1 cellular context compared by ENCODE assay signal in the genomic region with DNA sequence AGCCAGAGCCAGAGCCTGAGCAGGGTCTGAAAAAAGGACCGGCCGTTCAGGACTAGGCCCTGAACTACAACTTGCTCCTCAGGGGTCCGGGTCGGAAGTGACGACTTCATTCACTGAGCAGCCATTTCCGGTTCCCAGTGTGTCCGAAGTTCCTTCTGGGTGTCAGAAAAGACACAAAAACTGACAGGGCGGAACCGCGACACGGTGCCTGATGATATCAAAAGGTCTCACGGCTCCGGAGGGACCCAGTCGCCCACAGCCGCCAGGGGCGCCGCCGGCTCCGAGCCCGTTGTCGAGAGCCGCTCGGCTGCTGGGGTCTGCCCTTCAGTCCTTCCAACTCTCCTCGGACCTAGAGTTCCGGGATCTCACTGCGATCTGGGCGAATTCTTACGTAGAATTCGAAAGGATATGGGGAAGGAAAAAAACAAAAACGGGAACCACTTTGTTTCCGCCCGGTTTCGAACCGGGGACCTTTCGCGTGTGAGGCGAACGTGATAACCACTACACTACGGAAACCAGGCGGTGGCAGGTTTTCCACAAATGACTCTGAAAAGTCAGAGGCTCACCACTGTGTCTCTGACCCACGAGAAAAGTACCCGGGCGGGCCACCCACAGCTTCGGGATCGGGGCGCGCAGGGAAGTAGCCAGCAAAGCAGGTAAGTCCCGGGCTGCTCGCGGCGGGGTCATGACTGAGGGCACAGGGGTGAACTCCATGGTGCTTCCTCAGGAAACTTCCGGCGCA.
TF ChIP-seq lines count a peak whose summit lies in the region.

No MANE protein-coding gene starts in this region.

TF ChIP-seq in K562, 482 proteins besides CTCF, POLR2A, EP300 and RAD21 (continued from another document and continues in another):
- peak; percentile 94; the same call in 1 of the 2 replicates for TF ChIP-seq NBN (IDR thresholded peaks at IDR 0.05; ENCODE audit: low read depth)
- TF ChIP-seq SNRNP70 (optimal IDR thresholded peaks at IDR 0.05; ENCODE audit: low read depth, low read length) = no peak
- TF ChIP-seq, protein P1, sequence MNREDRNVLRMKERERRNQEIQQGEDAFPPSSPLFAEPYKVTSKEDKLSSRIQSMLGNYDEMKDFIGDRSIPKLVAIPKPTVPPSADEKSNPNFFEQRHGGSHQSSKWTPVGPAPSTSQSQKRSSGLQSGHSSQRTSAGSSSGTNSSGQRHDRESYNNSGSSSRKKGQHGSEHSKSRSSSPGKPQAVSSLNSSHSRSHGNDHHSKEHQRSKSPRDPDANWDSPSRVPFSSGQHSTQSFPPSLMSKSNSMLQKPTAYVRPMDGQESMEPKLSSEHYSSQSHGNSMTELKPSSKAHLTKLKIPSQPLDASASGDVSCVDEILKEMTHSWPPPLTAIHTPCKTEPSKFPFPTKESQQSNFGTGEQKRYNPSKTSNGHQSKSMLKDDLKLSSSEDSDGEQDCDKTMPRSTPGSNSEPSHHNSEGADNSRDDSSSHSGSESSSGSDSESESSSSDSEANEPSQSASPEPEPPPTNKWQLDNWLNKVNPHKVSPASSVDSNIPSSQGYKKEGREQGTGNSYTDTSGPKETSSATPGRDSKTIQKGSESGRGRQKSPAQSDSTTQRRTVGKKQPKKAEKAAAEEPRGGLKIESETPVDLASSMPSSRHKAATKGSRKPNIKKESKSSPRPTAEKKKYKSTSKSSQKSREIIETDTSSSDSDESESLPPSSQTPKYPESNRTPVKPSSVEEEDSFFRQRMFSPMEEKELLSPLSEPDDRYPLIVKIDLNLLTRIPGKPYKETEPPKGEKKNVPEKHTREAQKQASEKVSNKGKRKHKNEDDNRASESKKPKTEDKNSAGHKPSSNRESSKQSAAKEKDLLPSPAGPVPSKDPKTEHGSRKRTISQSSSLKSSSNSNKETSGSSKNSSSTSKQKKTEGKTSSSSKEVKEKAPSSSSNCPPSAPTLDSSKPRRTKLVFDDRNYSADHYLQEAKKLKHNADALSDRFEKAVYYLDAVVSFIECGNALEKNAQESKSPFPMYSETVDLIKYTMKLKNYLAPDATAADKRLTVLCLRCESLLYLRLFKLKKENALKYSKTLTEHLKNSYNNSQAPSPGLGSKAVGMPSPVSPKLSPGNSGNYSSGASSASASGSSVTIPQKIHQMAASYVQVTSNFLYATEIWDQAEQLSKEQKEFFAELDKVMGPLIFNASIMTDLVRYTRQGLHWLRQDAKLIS (CRISPR knock-in tag; IDR thresholded peaks at IDR 0.05) = peak; percentile 44
- TF ChIP-seq, protein P2, sequence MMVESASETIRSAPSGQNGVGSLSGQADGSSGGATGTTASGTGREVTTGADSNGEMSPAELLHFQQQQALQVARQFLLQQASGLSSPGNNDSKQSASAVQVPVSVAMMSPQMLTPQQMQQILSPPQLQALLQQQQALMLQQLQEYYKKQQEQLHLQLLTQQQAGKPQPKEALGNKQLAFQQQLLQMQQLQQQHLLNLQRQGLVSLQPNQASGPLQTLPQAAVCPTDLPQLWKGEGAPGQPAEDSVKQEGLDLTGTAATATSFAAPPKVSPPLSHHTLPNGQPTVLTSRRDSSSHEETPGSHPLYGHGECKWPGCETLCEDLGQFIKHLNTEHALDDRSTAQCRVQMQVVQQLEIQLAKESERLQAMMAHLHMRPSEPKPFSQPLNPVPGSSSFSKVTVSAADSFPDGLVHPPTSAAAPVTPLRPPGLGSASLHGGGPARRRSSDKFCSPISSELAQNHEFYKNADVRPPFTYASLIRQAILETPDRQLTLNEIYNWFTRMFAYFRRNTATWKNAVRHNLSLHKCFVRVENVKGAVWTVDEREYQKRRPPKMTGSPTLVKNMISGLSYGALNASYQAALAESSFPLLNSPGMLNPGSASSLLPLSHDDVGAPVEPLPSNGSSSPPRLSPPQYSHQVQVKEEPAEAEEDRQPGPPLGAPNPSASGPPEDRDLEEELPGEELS (CRISPR knock-in tag; IDR thresholded peaks at IDR 0.05; ENCODE audit: borderline replicate concordance) = no peak
- peak; percentile 7; the same call in 1 of the 2 replicates for TF ChIP-seq ZKSCAN8 (CRISPR knock-in tag; IDR thresholded peaks at IDR 0.05)
- TF ChIP-seq, protein P3, sequence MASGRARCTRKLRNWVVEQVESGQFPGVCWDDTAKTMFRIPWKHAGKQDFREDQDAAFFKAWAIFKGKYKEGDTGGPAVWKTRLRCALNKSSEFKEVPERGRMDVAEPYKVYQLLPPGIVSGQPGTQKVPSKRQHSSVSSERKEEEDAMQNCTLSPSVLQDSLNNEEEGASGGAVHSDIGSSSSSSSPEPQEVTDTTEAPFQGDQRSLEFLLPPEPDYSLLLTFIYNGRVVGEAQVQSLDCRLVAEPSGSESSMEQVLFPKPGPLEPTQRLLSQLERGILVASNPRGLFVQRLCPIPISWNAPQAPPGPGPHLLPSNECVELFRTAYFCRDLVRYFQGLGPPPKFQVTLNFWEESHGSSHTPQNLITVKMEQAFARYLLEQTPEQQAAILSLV (tag; IDR thresholded peaks at IDR 0.05) = no peak
- no peak for TF ChIP-seq EHMT2 (IDR thresholded peaks at IDR 0.05)
- no peak for TF ChIP-seq MCM2 (IDR thresholded peaks at IDR 0.05; ENCODE audit: low read depth)
- peak; percentile 46; the same call in 1 of the 2 replicates for TF ChIP-seq DPF2 (IDR thresholded peaks at IDR 0.05)
- peak; percentile 50 for TF ChIP-seq BRF1 (IDR thresholded peaks at IDR 0.05; ENCODE audit: borderline replicate concordance, extremely low read depth, insufficient read length)
- TF ChIP-seq HMG20B (CRISPR knock-in tag; IDR thresholded peaks at IDR 0.05) = no peak
- TF ChIP-seq PTRF (tag; IDR thresholded peaks at IDR 0.05) = no peak
- TF ChIP-seq CHD1 (IDR thresholded peaks at IDR 0.05; ENCODE audit: low read length) = no peak
- TF ChIP-seq PYGO2 (tag; IDR thresholded peaks at IDR 0.05) = no peak
- TF ChIP-seq, protein P4, sequence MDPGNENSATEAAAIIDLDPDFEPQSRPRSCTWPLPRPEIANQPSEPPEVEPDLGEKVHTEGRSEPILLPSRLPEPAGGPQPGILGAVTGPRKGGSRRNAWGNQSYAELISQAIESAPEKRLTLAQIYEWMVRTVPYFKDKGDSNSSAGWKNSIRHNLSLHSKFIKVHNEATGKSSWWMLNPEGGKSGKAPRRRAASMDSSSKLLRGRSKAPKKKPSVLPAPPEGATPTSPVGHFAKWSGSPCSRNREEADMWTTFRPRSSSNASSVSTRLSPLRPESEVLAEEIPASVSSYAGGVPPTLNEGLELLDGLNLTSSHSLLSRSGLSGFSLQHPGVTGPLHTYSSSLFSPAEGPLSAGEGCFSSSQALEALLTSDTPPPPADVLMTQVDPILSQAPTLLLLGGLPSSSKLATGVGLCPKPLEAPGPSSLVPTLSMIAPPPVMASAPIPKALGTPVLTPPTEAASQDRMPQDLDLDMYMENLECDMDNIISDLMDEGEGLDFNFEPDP (CRISPR knock-in tag; IDR thresholded peaks at IDR 0.05) = no peak
- TF ChIP-seq, protein P5, sequence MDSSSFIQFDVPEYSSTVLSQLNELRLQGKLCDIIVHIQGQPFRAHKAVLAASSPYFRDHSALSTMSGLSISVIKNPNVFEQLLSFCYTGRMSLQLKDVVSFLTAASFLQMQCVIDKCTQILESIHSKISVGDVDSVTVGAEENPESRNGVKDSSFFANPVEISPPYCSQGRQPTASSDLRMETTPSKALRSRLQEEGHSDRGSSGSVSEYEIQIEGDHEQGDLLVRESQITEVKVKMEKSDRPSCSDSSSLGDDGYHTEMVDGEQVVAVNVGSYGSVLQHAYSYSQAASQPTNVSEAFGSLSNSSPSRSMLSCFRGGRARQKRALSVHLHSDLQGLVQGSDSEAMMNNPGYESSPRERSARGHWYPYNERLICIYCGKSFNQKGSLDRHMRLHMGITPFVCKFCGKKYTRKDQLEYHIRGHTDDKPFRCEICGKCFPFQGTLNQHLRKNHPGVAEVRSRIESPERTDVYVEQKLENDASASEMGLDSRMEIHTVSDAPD (CRISPR knock-in tag; IDR thresholded peaks at IDR 0.05) = no peak
- TF ChIP-seq, protein P6, sequence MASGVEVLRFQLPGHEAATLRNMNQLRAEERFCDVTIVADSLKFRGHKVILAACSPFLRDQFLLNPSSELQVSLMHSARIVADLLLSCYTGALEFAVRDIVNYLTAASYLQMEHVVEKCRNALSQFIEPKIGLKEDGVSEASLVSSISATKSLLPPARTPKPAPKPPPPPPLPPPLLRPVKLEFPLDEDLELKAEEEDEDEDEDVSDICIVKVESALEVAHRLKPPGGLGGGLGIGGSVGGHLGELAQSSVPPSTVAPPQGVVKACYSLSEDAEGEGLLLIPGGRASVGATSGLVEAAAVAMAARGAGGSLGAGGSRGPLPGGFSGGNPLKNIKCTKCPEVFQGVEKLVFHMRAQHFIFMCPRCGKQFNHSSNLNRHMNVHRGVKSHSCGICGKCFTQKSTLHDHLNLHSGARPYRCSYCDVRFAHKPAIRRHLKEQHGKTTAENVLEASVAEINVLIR (CRISPR knock-in tag; IDR thresholded peaks at IDR 0.05) = peak; percentile 61; the same call in 1 of the 2 replicates
- peak; percentile 80 for TF ChIP-seq BDP1 (IDR thresholded peaks at IDR 0.05; ENCODE audit: insufficient read depth, insufficient read length)
- TF ChIP-seq KDM1A (IDR thresholded peaks at IDR 0.05) = no peak
- TF ChIP-seq, protein P7, sequence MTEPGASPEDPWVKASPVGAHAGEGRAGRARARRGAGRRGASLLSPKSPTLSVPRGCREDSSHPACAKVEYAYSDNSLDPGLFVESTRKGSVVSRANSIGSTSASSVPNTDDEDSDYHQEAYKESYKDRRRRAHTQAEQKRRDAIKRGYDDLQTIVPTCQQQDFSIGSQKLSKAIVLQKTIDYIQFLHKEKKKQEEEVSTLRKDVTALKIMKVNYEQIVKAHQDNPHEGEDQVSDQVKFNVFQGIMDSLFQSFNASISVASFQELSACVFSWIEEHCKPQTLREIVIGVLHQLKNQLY (CRISPR knock-in tag; conservative IDR thresholded peaks at IDR 0.05) = no peak
- TF ChIP-seq, protein P8, sequence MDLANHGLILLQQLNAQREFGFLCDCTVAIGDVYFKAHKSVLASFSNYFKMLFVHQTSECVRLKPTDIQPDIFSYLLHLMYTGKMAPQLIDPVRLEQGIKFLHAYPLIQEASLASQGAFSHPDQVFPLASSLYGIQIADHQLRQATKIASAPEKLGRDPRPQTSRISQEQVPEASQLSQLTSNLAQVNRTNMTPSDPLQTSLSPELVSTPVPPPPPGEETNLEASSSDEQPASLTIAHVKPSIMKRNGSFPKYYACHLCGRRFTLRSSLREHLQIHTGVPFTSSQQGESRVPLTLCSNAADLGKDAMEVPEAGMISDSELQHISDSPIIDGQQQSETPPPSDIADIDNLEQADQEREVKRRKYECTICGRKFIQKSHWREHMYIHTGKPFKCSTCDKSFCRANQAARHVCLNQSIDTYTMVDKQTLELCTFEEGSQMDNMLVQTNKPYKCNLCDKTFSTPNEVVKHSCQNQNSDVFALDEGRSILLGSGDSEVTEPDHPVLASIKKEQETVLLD (IDR thresholded peaks at IDR 0.05) = peak; percentile 70
- no peak for TF ChIP-seq BCL6 (CRISPR knock-in tag; IDR thresholded peaks at IDR 0.05)
- peak; percentile 14; the same call in 1 of the 2 replicates for TF ChIP-seq KLF6 (CRISPR knock-in tag; IDR thresholded peaks at IDR 0.05; ENCODE audit: borderline replicate concordance)
- TF ChIP-seq, protein P9, sequence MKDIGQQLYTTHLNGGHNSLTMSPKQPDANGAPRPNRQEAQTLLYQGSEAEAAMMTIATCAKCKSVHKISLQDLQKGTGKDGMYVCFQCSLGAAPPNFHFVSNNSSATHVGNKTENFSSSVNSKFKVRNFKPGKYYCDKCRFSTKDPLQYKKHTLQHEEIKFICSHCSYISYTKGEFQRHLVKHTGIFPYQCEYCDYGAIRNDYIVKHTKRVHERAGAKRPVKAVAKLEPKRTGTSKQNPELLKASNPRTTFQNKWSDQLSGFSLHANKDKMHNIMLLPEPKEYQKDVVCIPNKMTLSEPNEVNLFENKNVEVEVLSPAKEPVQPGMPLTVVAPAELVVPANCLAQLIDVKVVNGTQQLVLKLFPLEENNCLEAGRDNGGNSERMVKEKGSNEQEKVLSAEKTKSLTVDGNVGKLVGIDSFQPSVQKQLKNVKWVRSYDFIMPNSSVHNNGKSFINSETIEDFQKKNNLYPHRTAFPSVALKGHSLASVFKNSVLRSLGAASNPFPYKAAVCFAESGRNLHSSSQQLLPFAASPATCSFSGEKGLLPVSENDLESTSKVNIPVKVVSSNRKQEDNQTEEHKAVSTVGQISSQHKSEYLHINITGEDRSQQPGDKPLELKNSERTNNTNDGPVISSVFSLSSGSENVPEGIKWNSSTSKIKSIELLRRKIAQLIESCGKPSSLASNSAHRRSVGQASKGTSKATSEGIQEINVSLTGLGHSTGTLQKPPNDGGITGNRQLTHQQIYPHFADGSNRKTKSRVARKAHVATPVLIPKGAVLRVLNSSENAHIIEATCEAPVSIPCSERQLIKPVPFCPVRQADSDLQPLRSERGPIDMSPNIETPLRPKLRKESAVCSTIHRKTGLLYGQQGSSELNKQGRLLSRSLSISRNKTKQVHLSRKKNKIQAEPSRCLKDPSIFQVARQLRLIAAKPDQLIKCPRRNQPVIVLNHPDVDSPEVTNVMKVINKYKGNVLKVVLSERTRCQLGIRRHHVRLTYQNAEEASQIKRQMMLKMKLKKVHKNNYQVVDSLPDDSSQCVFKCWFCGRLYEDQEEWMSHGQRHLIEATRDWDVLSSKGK (CRISPR knock-in tag; IDR thresholded peaks at IDR 0.05) = no peak
- TF ChIP-seq, protein P10, sequence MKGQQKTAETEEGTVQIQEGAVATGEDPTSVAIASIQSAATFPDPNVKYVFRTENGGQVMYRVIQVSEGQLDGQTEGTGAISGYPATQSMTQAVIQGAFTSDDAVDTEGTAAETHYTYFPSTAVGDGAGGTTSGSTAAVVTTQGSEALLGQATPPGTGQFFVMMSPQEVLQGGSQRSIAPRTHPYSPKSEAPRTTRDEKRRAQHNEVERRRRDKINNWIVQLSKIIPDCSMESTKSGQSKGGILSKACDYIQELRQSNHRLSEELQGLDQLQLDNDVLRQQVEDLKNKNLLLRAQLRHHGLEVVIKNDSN (CRISPR knock-in tag; IDR thresholded peaks at IDR 0.05) = no peak
- TF ChIP-seq HDAC3 (IDR thresholded peaks at IDR 0.05; ENCODE audit: borderline replicate concordance, partially characterized antibody) = peak; percentile 77
- TF ChIP-seq, protein P11, sequence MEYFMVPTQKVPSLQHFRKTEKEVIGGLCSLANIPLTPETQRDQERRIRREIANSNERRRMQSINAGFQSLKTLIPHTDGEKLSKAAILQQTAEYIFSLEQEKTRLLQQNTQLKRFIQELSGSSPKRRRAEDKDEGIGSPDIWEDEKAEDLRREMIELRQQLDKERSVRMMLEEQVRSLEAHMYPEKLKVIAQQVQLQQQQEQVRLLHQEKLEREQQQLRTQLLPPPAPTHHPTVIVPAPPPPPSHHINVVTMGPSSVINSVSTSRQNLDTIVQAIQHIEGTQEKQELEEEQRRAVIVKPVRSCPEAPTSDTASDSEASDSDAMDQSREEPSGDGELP (CRISPR knock-in tag; IDR thresholded peaks at IDR 0.05; ENCODE audit: borderline replicate concordance) = peak; percentile 83
- no peak for TF ChIP-seq NR3C1 (CRISPR knock-in tag; IDR thresholded peaks at IDR 0.05)
- no peak for TF ChIP-seq RBM14 (IDR thresholded peaks at IDR 0.05; ENCODE audit: borderline replicate concordance, insufficient read depth, low read depth, low read length)
- no peak for TF ChIP-seq CHCHD3 (CRISPR knock-in tag; IDR thresholded peaks at IDR 0.05)
- TF ChIP-seq HDAC2 (IDR thresholded peaks at IDR 0.05) = 0 out of 2 replicates have a peak, but pooled peaks have one; percentile 52
- peak; percentile 94 for TF ChIP-seq POLR3A (IDR thresholded peaks at IDR 0.05; ENCODE audit: borderline replicate concordance, extremely low read depth, insufficient read depth, insufficient read length)
- TF ChIP-seq RAD51 (IDR thresholded peaks at IDR 0.05; ENCODE audit: borderline replicate concordance, low read depth) = no peak
- no peak for TF ChIP-seq MAFG (tag; conservative IDR thresholded peaks at IDR 0.05)
- TF ChIP-seq RNF2 (IDR thresholded peaks at IDR 0.05) = peak; percentile 88
- TF ChIP-seq PRMT5 (CRISPR knock-in tag; IDR thresholded peaks at IDR 0.05) = no peak
